Comparison of ENCODE assay signal across 9 cellular contexts in the genomic region with DNA sequence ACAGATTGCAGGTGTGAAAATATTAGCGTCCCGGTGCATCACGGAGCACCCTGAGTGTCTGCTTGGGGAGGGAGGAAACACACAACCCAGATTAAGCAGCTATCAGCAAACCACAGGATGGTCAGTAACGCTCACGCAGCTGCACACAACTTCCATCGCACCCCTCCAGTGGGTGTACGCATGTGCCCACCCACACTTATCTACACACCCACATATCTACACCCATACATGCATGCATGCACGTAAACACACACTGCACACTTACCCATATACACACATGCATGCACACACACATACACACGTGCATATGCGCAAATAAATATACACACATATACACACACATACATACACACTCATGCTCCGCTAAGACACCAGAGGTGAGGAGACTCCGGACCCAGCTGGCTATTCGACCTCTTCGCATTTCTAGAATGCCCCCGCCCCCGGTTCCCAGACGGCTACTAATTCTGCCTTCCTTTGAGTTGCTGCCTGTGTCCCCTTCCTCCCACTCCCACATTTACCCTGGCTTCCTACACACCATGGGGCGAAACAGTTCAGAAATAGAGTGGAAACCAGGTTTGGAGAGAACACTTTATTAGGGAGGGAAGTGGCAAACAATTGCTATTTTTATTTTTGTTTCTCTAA. TPM values are rescaled to one million over a fixed set of nuclear protein-coding genes. Genes with fewer than 3 reads are reported as not detected.
DNase-seq lines count a peak whose midpoint lies in the region; ATAC-seq and FAIRE-seq lines count a peak whose summit lies in the region.
"Had no signal": no experiment of that assay in that cellular context is flagged by ENCODE, and none has a peak within 500 bp of the region (broad histone marks: within the 10 kb centered on the region; RNA-seq: fewer than 3 reads in every experiment).

No MANE protein-coding gene starts in this region.

- H3K36me3 ChIP-seq in small intestine (ENCODE audit: control insufficient read depth in 2 of 2, insufficient read depth in 2 of 2, low read length in 2 of 2), result peaks cover 0 to 2% of the 10 kb centered on the region in 2 donors

- no peaks in the 10 kb centered on the region for H3K27me3 ChIP-seq in small intestine (ENCODE audit: control insufficient read depth in 2 of 2, insufficient read depth in 2 of 2, low read length in 2 of 2)

- peak; percentile 35 for ATAC-seq in HG02885 (IDR thresholded peaks at IDR 0.05; ENCODE audit: poor library complexity, unreplicated experiment)
- ATAC-seq in stimulated activated memory B cell treated with anti-CD40 and anti-IgM and Interleukin-4, amounts not matched to agents 10 μg/mL and 1 μg/mL and 100 μg/mL, for 72 hours, result peak; percentile 39

- H3K27ac ChIP-seq in small intestine (ENCODE audit: low read depth in 1 of 2, low read length in 1 of 2), result no peak overlapping the region
- H3K27ac ChIP-seq: A549 had no signal

- no peak overlapping the region for H3K4me3 ChIP-seq in small intestine (ENCODE audit: low read depth in 1 of 2, low read length in 2 of 2)
- H3K4me3 ChIP-seq: A549 had no signal

- peak overlapping the region; percentile 63 for H3K27ac Mint-ChIP-seq in activated CD4-positive, alpha-beta T cell treated with anti-CD3 and anti-CD28 coated beads, Interleukin-2, amount 10 ng/mL, durations not matched to agents 24 days and 14 days
- H3K27ac Mint-ChIP-seq in activated naive CD8-positive, alpha-beta T cell, result peak overlapping the region; percentile 99
- H3K27ac Mint-ChIP-seq in stimulated activated memory B cell treated with anti-CD40 and anti-IgM and Interleukin-4, amounts not matched to agents 10 μg/mL and 1 μg/mL and 100 μg/mL, for 72 hours, result peak overlapping the region; percentile 47

- 66 to 87% (median 77%) methylated on average over 18 of the region's 18 CpGs for WGBS in small intestine, 3 donors

- H3K36me3 Mint-ChIP-seq in activated CD4-positive, alpha-beta T cell treated with anti-CD3 and anti-CD28 coated beads, Interleukin-2, amount 10 ng/mL, durations not matched to agents 24 days and 14 days (ENCODE audit: low read depth), result peaks cover 49% of the 10 kb centered on the region
- peaks cover 18% of the 10 kb centered on the region for H3K36me3 Mint-ChIP-seq in activated naive CD8-positive, alpha-beta T cell
- peaks cover 24% of the 10 kb centered on the region for H3K36me3 Mint-ChIP-seq in stimulated activated memory B cell treated with anti-CD40 and anti-IgM and Interleukin-4, amounts not matched to agents 10 μg/mL and 1 μg/mL and 100 μg/mL, for 72 hours

- no peaks in the 10 kb centered on the region for H3K9me3 ChIP-seq in small intestine (ENCODE audit: control insufficient read depth, low read depth)
- H3K9me3 ChIP-seq: A549 had no signal

- no peak for DNase-seq in activated CD4-positive, alpha-beta T cell treated with anti-CD3 and anti-CD28 coated beads, Interleukin-2, amount 10 ng/mL, durations not matched to agents 24 days and 14 days
- DNase-seq in activated CD4-positive, alpha-beta T cell treated with anti-CD3 and anti-CD28 coated beads, Interleukin-2, amount 50 U/mL, for 4 hours, result no peak
- no peak for DNase-seq in small intestine
- DNase-seq in NCI-H526 (lab: John Stamatoyannopoulos, UW), result no peak
- no peak for DNase-seq in SKM-1 treated with dmso at 0.1 percent for 144 hours (lab: John Stamatoyannopoulos, UW; ENCODE audit: unreplicated experiment)

- H3K4me1 ChIP-seq in small intestine (ENCODE audit: control insufficient read depth in 2 of 2, insufficient read depth in 1 of 2, low read depth in 1 of 2, low read length in 1 of 2), result peaks cover 4 to 8% of the 10 kb centered on the region in 2 donors

- FAIRE-seq in small intestine (lab: Jason Lieb, UNC), result no peak
- FAIRE-seq: A549 had no signal

- peaks cover 5% of the 10 kb centered on the region for H3K9me3 Mint-ChIP-seq in activated CD4-positive, alpha-beta T cell treated with anti-CD3 and anti-CD28 coated beads, Interleukin-2, amount 10 ng/mL, durations not matched to agents 24 days and 14 days
- no peaks in the 10 kb centered on the region for H3K9me3 Mint-ChIP-seq in activated naive CD8-positive, alpha-beta T cell (ENCODE audit: low read depth)
- peaks cover 5% of the 10 kb centered on the region for H3K9me3 Mint-ChIP-seq in stimulated activated memory B cell treated with anti-CD40 and anti-IgM and Interleukin-4, amounts not matched to agents 10 μg/mL and 1 μg/mL and 100 μg/mL, for 72 hours

- no peaks in the 10 kb centered on the region for H3K27me3 Mint-ChIP-seq in activated CD4-positive, alpha-beta T cell treated with anti-CD3 and anti-CD28 coated beads, Interleukin-2, amount 10 ng/mL, durations not matched to agents 24 days and 14 days
- no peaks in the 10 kb centered on the region for H3K27me3 Mint-ChIP-seq in activated naive CD8-positive, alpha-beta T cell
- H3K27me3 Mint-ChIP-seq in stimulated activated memory B cell treated with anti-CD40 and anti-IgM and Interleukin-4, amounts not matched to agents 10 μg/mL and 1 μg/mL and 100 μg/mL, for 72 hours, result no peaks in the 10 kb centered on the region

- H3K4me1 Mint-ChIP-seq in activated CD4-positive, alpha-beta T cell treated with anti-CD3 and anti-CD28 coated beads, Interleukin-2, amount 10 ng/mL, durations not matched to agents 24 days and 14 days, result peaks cover 75% of the 10 kb centered on the region
- H3K4me1 Mint-ChIP-seq in activated naive CD8-positive, alpha-beta T cell (ENCODE audit: low read depth), result peaks cover 98% of the 10 kb centered on the region
- peaks cover 83% of the 10 kb centered on the region for H3K4me1 Mint-ChIP-seq in stimulated activated memory B cell treated with anti-CD40 and anti-IgM and Interleukin-4, amounts not matched to agents 10 μg/mL and 1 μg/mL and 100 μg/mL, for 72 hours

- intact Hi-C loops in activated CD4-positive, alpha-beta T cell treated with anti-CD3 and anti-CD28 coated beads, Interleukin-2, amount 10 ng/mL, durations not matched to agents 24 days and 14 days (cut with micrococcal nuclease), result loop anchor here (1.0 to 2.0 kb wide), 3 partner anchors 13 to 36 kb away; a partner anchor contains a TSS

- peak overlapping the region; percentile 44 for H3K4me3 Mint-ChIP-seq in activated CD4-positive, alpha-beta T cell treated with anti-CD3 and anti-CD28 coated beads, Interleukin-2, amount 10 ng/mL, durations not matched to agents 24 days and 14 days
- peak overlapping the region; percentile 74 for H3K4me3 Mint-ChIP-seq in activated naive CD8-positive, alpha-beta T cell
- peak overlapping the region; percentile 17 for H3K4me3 Mint-ChIP-seq in stimulated activated memory B cell treated with anti-CD40 and anti-IgM and Interleukin-4, amounts not matched to agents 10 μg/mL and 1 μg/mL and 100 μg/mL, for 72 hours

RNA-seq across cellular contexts. Expression of a gene that starts 26.2 kb away (rescaled TPM):
- 29.3 and 31.2 TPM in 2 replicates for total RNA-seq in activated CD4-positive, alpha-beta T cell treated with anti-CD3 and anti-CD28 coated beads, Interleukin-2, amount 10 ng/mL, durations not matched to agents 24 days and 14 days
- 1 to 10 TPM; 1.8 to 9.6 (median 3.0) TPM for polyA plus RNA-seq in small intestine

Comparison
In these comparisons a context has a peak if more than half of its experiments do, and no peak if none do; other contexts are left out.
1. H3K27ac Mint-ChIP-seq: peak in every context shown above with its lines; median percentile 99 in activated naive CD8-positive, alpha-beta T cell; 63 in activated CD4-positive, alpha-beta T cell treated with anti-CD3 and anti-CD28 coated beads, Interleukin-2, amount 10 ng/mL, durations not matched to agents 24 days and 14 days; 47 in stimulated activated memory B cell treated with anti-CD40 and anti-IgM and Interleukin-4, amounts not matched to agents 10 μg/mL and 1 μg/mL and 100 μg/mL, for 72 hours.
2. H3K4me3 Mint-ChIP-seq: peak in every context shown above with its lines; median percentile 74 in activated naive CD8-positive, alpha-beta T cell; 44 in activated CD4-positive, alpha-beta T cell treated with anti-CD3 and anti-CD28 coated beads, Interleukin-2, amount 10 ng/mL, durations not matched to agents 24 days and 14 days; 17 in stimulated activated memory B cell treated with anti-CD40 and anti-IgM and Interleukin-4, amounts not matched to agents 10 μg/mL and 1 μg/mL and 100 μg/mL, for 72 hours.